In the genomic region with DNA sequence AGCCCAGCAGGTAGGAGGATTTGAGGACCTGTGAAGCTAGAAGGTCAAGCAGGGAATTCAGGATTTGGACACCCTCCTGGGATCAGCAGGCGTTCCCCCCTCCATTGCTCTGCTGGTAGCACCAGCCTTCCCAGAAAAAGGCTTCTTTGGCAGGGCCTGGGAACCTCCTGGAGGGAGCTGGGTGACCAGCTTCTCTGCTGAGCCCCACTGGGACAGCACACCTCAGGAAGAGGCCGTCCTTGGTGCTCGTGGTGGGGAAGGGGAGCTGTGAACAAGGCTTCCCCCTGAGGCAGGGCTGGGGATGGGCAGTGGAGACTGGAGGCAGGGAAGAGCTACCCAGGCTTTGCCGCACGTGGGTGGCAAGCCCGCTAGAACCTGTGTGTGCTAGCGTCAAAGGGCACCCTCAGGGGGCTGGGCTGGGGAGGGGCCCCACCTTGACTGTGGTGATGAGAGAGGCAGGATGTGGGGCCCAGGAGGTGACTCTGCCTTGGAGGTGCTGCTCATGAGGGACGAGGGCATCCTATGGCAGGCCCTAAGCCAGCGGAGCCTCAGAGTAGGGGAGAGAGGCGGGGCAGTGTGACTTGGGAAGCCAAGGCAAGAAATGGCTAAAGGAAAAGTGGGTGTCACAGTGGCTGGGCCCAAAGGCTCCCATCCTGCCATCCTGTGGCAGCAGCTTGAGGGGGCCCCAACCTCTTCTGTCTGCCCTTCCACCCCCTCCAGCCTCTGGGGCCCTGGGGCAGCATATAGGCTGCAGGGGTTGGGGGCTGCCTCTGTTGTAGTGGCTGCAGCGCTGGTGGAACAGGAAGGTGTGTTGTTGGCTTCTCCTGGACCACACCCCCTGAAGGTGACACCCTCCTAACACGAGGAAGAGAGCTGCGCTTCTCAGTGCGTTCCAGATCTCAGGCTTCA, we compare ENCODE assay signal across 10 cellular contexts. TPM values are rescaled to one million over a fixed set of nuclear protein-coding genes. Genes with fewer than 3 reads are reported as not detected.
DNase-seq lines count a peak whose midpoint lies in the region; ATAC-seq, FAIRE-seq and TF ChIP-seq lines count a peak whose summit lies in the region.
"Had no signal": no experiment of that assay in that cellular context is flagged by ENCODE, and none has a peak within 500 bp of the region (broad histone marks: within the 10 kb centered on the region; RNA-seq: fewer than 3 reads in every experiment).

No MANE protein-coding gene starts in this region.

- H3K9ac ChIP-seq in MM.1S (ENCODE audit: low read length), result peak overlapping the region; percentile 93

- H3K4me1 Mint-ChIP-seq in immature natural killer cell, result peaks cover 100% of the 10 kb centered on the region in 2 donors

- H3K9me3 ChIP-seq in MM.1S (replicated peaks; ENCODE audit: insufficient read depth, low read length), result no peaks in the 10 kb centered on the region

- H3K27ac Mint-ChIP-seq in immature natural killer cell, result peak overlapping the region; percentile 92 to 96 (median 95)

- peaks cover 29 to 70% (median 44%) of the 10 kb centered on the region in 3 donors for H3K27me3 Mint-ChIP-seq in immature natural killer cell (ENCODE audit: low read depth in 3 of 3)

- H3F3A ChIP-seq in MM.1S (ENCODE audit: insufficient read depth, low read length), result peaks cover 88% of the 10 kb centered on the region

- H3K27ac ChIP-seq in MM.1S (ENCODE audit: low read length), result peak overlapping the region; percentile 98

- H4K20me1 ChIP-seq in MM.1S (ENCODE audit: insufficient read depth, low read length), result no peaks in the 10 kb centered on the region

- peak overlapping the region; percentile 92 for H3K4me3 ChIP-seq in MM.1S (ENCODE audit: low read length)

- DNase-seq in MM.1S (no peak), activated T-cell treated with anti-CD3 and anti-CD28 coated beads for 4 hours (peak; percentile 52), immature natural killer cell (peak; percentile 74 to 77 (median 76)), urothelium cell line (ENCODE audit: low spot score) (no peak), DMS53 treated with DMSO at 0.1 percent for 48 hours (lab: John Stamatoyannopoulos, UW; ENCODE audit: unreplicated experiment) (no peak), hippocampal formation (lab: John Stamatoyannopoulos, UW) (no peak)
- DNase-seq in stimulated activated CD8-positive, alpha-beta memory T cell treated with anti-CD3 and anti-CD28 coated beads, Interleukin-4, amount 100 ng/mL, for 48 hours, result peak; percentile 88
- DNase-seq: glutamatergic neuron, NCI-H1092 had no signal

- peak overlapping the region; percentile 70 to 85 (median 80) for H3K4me3 Mint-ChIP-seq in immature natural killer cell

- H3K79me2 ChIP-seq in MM.1S (ENCODE audit: low read length), result peaks cover 100% of the 10 kb centered on the region

- FAIRE-seq in urothelium cell line (lab: Jason Lieb, UNC), result no peak

- H3K4me2 ChIP-seq in MM.1S (ENCODE audit: low read depth, low read length), result peak overlapping the region; percentile 99

- no peak for ATAC-seq in HG03432 (IDR thresholded peaks at IDR 0.05; ENCODE audit: unreplicated experiment)

- peaks cover 80% of the 10 kb centered on the region for H3K4me1 ChIP-seq in MM.1S (ENCODE audit: low read length)

- TF ChIP-seq CTCF in MM.1S (IDR thresholded peaks at IDR 0.05; ENCODE audit: low read length), result no peak

- H3K9me2 ChIP-seq in MM.1S (replicated peaks; ENCODE audit: insufficient read depth, low read length), result no peaks in the 10 kb centered on the region

- H2AFZ ChIP-seq in MM.1S (ENCODE audit: low read length), result no peak overlapping the region

- no peaks in the 10 kb centered on the region for H3K27me3 ChIP-seq in MM.1S (replicated peaks; ENCODE audit: insufficient read depth, low read length)

- H3K9me3 Mint-ChIP-seq in immature natural killer cell, result no peaks in the 10 kb centered on the region

- H3K36me3 Mint-ChIP-seq in immature natural killer cell, result no peaks in the 10 kb centered on the region

- no peaks in the 10 kb centered on the region for H3K36me3 ChIP-seq in MM.1S (replicated peaks; ENCODE audit: insufficient read depth, low read length)

RNA-seq across cellular contexts. Expression of a gene that starts 20.7 kb away (rescaled TPM):
- 10 to 100 TPM; 24.7 to 89.9 (median 47.2) TPM for polyA plus RNA-seq in immature natural killer cell

Comparison
In these comparisons a context has a peak if more than half of its experiments do, and no peak if none do; other contexts are left out.
1. DNase-seq: peak in activated T-cell treated with anti-CD3 and anti-CD28 coated beads for 4 hours (single experiment), immature natural killer cell (3 of 3) and stimulated activated CD8-positive, alpha-beta memory T cell treated with anti-CD3 and anti-CD28 coated beads, Interleukin-4, amount 100 ng/mL, for 48 hours (single experiment); none in MM.1S (single experiment), urothelium cell line (single experiment), DMS53 treated with DMSO at 0.1 percent for 48 hours (single experiment) and hippocampal formation (0 of 2).